7 cellular contexts compared by ENCODE assay signal in genomic region chr20:62623488-62624324, GRCh38. TPM values are rescaled to one million over a fixed set of nuclear protein-coding genes. Genes with fewer than 3 reads are reported as not detected.
DNase-seq lines count a peak whose midpoint lies in the region; ATAC-seq and TF ChIP-seq lines count a peak whose summit lies in the region.

No MANE protein-coding gene starts in this region.

- DNase-seq in NB4 (ENCODE audit: low read depth), result peak; percentile 90
- peak; percentile 82 for DNase-seq in activated B cell treated with CpG ODN at 0.5 μM for 24 hours
- peak in 4 of 61 donors; percentile 5 to 18 (median 12) for DNase-seq in caudate nucleus (lab: John Stamatoyannopoulos, UW)
- peak; percentile 88 for DNase-seq in left lobe of liver (ENCODE audit: low spot score)
- peak; percentile 88 to 89 for DNase-seq in stimulated activated CD4-positive, alpha-beta T cell treated with anti-CD3 and anti-CD28 coated beads, Interleukin-4, amount 100 ng/mL, for 48 hours (ENCODE audit: low read depth in 2 of 2)

- H3K27me3 Mint-ChIP-seq in activated B cell treated with CpG ODN at 0.5 μM for 24 hours, result no peaks in the 10 kb centered on the region

- CTCF ChIA-PET in activated B cell treated with CpG ODN at 0.5 μM for 24 hours (lab: Charles Lee), result interaction anchor here (0.7 to 2.5 kb wide), 8 partner anchors 19 to 285 kb away, joined by 3 to 9 read pairs (median 3); partner anchors contain the start of gene SLCO4A1

- H3K4me1 Mint-ChIP-seq in activated B cell treated with CpG ODN at 0.5 μM for 24 hours, result peaks cover 43% of the 10 kb centered on the region

- peak; percentile 56 for TF ChIP-seq POLR2A in NB4 (IDR thresholded peaks at IDR 0.05; ENCODE audit: extremely low read depth, insufficient read length)

- H3K9me3 Mint-ChIP-seq in activated B cell treated with CpG ODN at 0.5 μM for 24 hours, result no peaks in the 10 kb centered on the region

- no peaks in the 10 kb centered on the region for H3K36me3 Mint-ChIP-seq in activated B cell treated with CpG ODN at 0.5 μM for 24 hours (ENCODE audit: low read depth)

- peak overlapping the region; percentile 98 for H3K27ac Mint-ChIP-seq in activated B cell treated with CpG ODN at 0.5 μM for 24 hours

- peak; percentile 91 for ATAC-seq in GM18502 (IDR thresholded peaks at IDR 0.05; ENCODE audit: poor library complexity, unreplicated experiment)
- peak; percentile 76 for ATAC-seq in HG02588 (IDR thresholded peaks at IDR 0.05; ENCODE audit: unreplicated experiment)
- ATAC-seq in activated B cell treated with CpG ODN at 0.5 μM for 24 hours (ENCODE audit: low read depth), result peak; percentile 87
- ATAC-seq in left lobe of liver, result peak; percentile 90

- peak overlapping the region; percentile 21 for H3K4me3 ChIP-seq in NB4 (ENCODE audit: low read depth, low read length)

- intact Hi-C loops in activated B cell treated with CpG ODN at 0.5 μM for 24 hours (cut with micrococcal nuclease), result loop anchor here (1.0 to 10.0 kb wide), 4 partner anchors 19 to 301 kb away; partner anchors contain the start of genes DIDO1 and SLCO4A1

- peak overlapping the region; percentile 80 for H3K4me3 Mint-ChIP-seq in activated B cell treated with CpG ODN at 0.5 μM for 24 hours

- peak overlapping the region; percentile 85 for H3K27ac ChIP-seq in caudate nucleus (ENCODE audit: low read depth, low read length)

- TF ChIP-seq CTCF in NB4 (IDR thresholded peaks at IDR 0.05; ENCODE audit: low read depth, low read length) (no peak), activated B cell treated with CpG ODN at 0.5 μM for 24 hours (IDR thresholded peaks at IDR 0.05) (no peak)

- POLR2A ChIA-PET in activated B cell treated with CpG ODN at 0.5 μM for 24 hours (lab: Charles Lee), result interaction anchor here (0.6 to 11.0 kb wide), 15 partner anchors 13 to 357 kb away, joined by 3 to 147 read pairs (median 5); partner anchors contain the start of genes MRGBP, RPS21 and SLCO4A1

RNA-seq across cellular contexts. Expression of gene SLCO4A1, which starts 18.6 kb away (rescaled TPM):
- total RNA-seq in activated B cell treated with CpG ODN at 0.5 μM for 24 hours (27.8 and 38.9 TPM in 2 replicates), left lobe of liver (1.7 TPM)

Comparison
In these comparisons a context has a peak if more than half of its experiments do, and no peak if none do; other contexts are left out.
1. RNA of gene SLCO4A1, which starts 18.6 kb away (total RNA-seq): 27.8 to 38.9 TPM in activated B cell treated with CpG ODN at 0.5 μM for 24 hours; 1.7 TPM in left lobe of liver (single experiment); every median in the first group is over 10 times any median in the second.
2. Peak in every context shown above with its lines, with median percentiles within 50 percentile points of each other: ATAC-seq.